ENCODE assay signal across 1 cellular context in the genomic region with DNA sequence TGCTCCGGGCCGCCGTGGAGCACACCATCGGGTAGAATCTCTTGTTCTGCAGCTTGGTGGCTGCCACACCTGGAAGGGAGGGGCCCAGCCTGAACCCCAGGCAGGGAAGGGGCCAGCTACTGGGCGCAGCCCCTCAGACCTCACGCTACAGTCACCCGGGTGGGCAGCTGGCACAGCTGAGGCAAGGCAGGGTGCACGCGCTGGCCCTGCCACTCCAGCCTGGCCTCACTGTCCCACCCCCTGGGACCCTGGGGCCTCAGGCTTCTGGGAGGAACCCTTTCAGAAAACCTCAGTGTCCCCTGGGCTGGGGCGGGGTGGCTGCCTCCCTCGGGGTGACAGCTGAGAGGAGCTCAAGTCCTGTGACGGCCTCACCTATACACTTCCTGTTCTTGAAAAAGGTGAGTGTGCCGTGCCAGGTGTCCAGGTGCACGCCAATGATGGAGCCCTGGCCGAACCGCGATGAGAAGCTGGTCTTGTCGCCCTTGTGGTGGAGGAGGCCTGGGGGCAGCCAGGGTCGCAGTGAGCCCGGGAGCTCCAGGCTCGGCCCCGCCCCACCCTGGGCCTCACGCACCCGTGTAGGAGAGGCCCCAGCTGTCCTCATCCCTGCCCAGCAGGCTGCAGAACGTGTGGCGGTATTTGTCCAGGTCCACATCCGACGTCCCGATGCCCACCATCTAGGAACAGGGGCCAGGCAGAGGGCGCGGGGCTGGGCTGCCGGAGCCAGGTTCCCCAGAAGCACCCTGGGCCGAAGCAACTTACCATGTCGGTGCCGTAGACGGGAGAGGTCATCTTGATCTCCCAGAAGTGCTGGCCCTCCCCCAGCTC.
TF ChIP-seq lines count a peak whose summit lies in the region.

No MANE protein-coding gene starts in this region.

TF ChIP-seq in HEK293, 187 proteins besides CTCF, POLR2A, EP300 and RAD21:
- peak; percentile 14; the same call in 1 of the 2 replicates for TF ChIP-seq KLF8 (tag by site-specific recombination; IDR thresholded peaks at IDR 0.05)
- no peak for TF ChIP-seq KLF10 (tag by site-specific recombination; IDR thresholded peaks at IDR 0.05)
- TF ChIP-seq KLF1 (tag by site-specific recombination; IDR thresholded peaks at IDR 0.05): peak; percentile 58; the same call in 1 of the 2 replicates
- no peak for TF ChIP-seq HOXC10 (CRISPR knock-in tag; IDR thresholded peaks at IDR 0.05)
- TF ChIP-seq ZNF600 (tag by site-specific recombination; IDR thresholded peaks at IDR 0.05): peak; percentile 24; the same call in 1 of the 2 replicates
- 0 out of 2 replicates have a peak, but pooled peaks have one; percentile 19 for TF ChIP-seq ZEB2 (tag by site-specific recombination; IDR thresholded peaks at IDR 0.05)
- no peak for TF ChIP-seq KLF9 (tag by site-specific recombination; IDR thresholded peaks at IDR 0.05; ENCODE audit: low read depth)
